In the genomic region with DNA sequence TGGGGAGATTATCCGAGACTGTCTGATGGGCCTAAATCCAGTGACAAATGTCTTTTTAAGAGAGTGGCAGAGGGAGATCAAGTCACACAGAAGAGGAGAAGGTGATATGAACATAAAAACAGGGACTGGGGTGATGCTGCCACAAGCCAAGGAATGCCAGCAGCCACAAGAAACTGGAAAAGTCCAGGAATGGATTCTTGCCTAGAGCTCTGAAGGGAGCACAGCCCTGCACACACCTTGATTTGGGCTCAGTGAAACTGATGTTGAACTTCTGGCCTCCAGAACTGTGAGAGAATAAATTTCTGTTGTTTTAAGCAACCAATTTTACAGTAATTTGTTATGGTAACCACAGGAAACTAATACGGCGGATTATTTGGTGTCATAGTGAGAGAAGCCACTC, we compare ENCODE assay signal across 29 cellular contexts. TPM values are rescaled to one million over a fixed set of nuclear protein-coding genes. Genes with fewer than 3 reads are reported as not detected.
"Had no signal": no experiment of that assay in that cellular context is flagged by ENCODE, and none has a peak within 500 bp of the region (broad histone marks: within the 10 kb centered on the region; RNA-seq: fewer than 3 reads in every experiment).

No MANE protein-coding gene starts in this region.

- H3K9me3 ChIP-seq: adrenal gland, body of pancreas, gastroesophageal sphincter had no signal

- H2AFZ ChIP-seq: hepatocyte had no signal

- H3K79me2 ChIP-seq: hepatocyte had no signal

- H3K27me3 Mint-ChIP-seq: activated CD4-positive, alpha-beta memory T cell treated with anti-CD3 and anti-CD28 coated beads for 36 hours; activated CD4-positive, alpha-beta T cell treated with anti-CD3 and anti-CD28 coated beads for 36 hours; activated T-helper 17 cell treated with anti-CD3 and anti-CD28 coated beads, Interleukin-2, amount 50 U/mL, for 72 hours; effector memory CD8-positive, alpha-beta T cell; T-cell had no signal

- H3K27ac Mint-ChIP-seq: activated CD4-positive, alpha-beta memory T cell treated with anti-CD3 and anti-CD28 coated beads for 36 hours; activated CD4-positive, alpha-beta T cell treated with anti-CD3 and anti-CD28 coated beads for 36 hours; activated CD4-positive, alpha-beta T cell treated with anti-CD3 and anti-CD28 coated beads, Interleukin-2, amount 10 ng/mL, durations not matched to agents 24 days and 14 days; activated naive CD4-positive, alpha-beta T cell treated with anti-CD3 and anti-CD28 coated beads for 36 hours; activated naive CD4-positive, alpha-beta T cell treated with anti-CD3 and anti-CD28 coated beads, Interleukin-2, amount 50 U/mL, for 72 hours; activated T-helper 17 cell treated with anti-CD3 and anti-CD28 coated beads, Interleukin-2, amount 50 U/mL, for 72 hours; T-cell; T-helper 1 cell treated with Interleukin-12 subunit alpha and Interleukin-12 subunit beta and Interleukin-4 antibody, amounts not matched to agents 30 μg/mL and 1 μg/mL, for 36 hours had no signal

- H3K27me3 ChIP-seq: adrenal gland, body of pancreas, gastroesophageal sphincter, hepatocyte had no signal

- ATAC-seq: activated CD4-positive, alpha-beta T cell treated with anti-CD3 and anti-CD28 coated beads for 36 hours; activated naive CD4-positive, alpha-beta T cell treated with anti-CD3 and anti-CD28 coated beads, Interleukin-2, amount 50 U/mL, for 72 hours; activated T-cell treated with anti-CD3 and anti-CD28 coated beads, Interleukin-2, amount 50 U/mL, for 4 hours; activated T-helper 17 cell treated with anti-CD3 and anti-CD28 coated beads, Interleukin-2, amount 50 U/mL, for 72 hours; body of pancreas; effector memory CD8-positive, alpha-beta T cell; gastroesophageal sphincter; heart right ventricle; T-cell had no signal

- H3K27ac ChIP-seq: adrenal gland, body of pancreas, epithelial cell of prostate, esophagus squamous epithelium, gastroesophageal sphincter, heart right ventricle, hepatocyte had no signal

- H3K4me3 Mint-ChIP-seq: activated CD4-positive, alpha-beta memory T cell treated with anti-CD3 and anti-CD28 coated beads for 36 hours; activated CD4-positive, alpha-beta T cell treated with anti-CD3 and anti-CD28 coated beads for 36 hours; activated CD4-positive, alpha-beta T cell treated with anti-CD3 and anti-CD28 coated beads, Interleukin-2, amount 10 ng/mL, durations not matched to agents 24 days and 14 days; activated naive CD4-positive, alpha-beta T cell treated with anti-CD3 and anti-CD28 coated beads for 36 hours; activated T-cell treated with anti-CD3 and anti-CD28 coated beads, Interleukin-2, amount 50 U/mL, for 4 hours; activated T-helper 17 cell treated with anti-CD3 and anti-CD28 coated beads, Interleukin-2, amount 50 U/mL, for 72 hours; effector memory CD8-positive, alpha-beta T cell; T-cell; T-helper 1 cell treated with Interleukin-12 subunit alpha and Interleukin-12 subunit beta and Interleukin-4 antibody, amounts not matched to agents 30 μg/mL and 1 μg/mL, for 36 hours had no signal

- DNase-seq: activated CD4-positive, alpha-beta memory T cell treated with anti-CD3 and anti-CD28 coated beads for 36 hours; activated CD4-positive, alpha-beta T cell treated with anti-CD3 and anti-CD28 coated beads for 36 hours; activated CD4-positive, alpha-beta T cell treated with anti-CD3 and anti-CD28 coated beads, Interleukin-2, amount 10 ng/mL, durations not matched to agents 24 days and 14 days; activated CD4-positive, CD25-positive, alpha-beta regulatory T cell; activated CD4-positive, CD25-positive, alpha-beta regulatory T cell treated with anti-CD3 and anti-CD28 coated beads, Interleukin-2, amount 50 U/mL, for 72 hours; activated CD8-positive, alpha-beta memory T cell treated with anti-CD3 and anti-CD28 coated beads for 24 hours; activated effector memory CD4-positive, alpha-beta T cell treated with Interleukin-2 at 50 U/mL for 16 hours; activated gamma-delta T cell treated with Interleukin-2 at 50 U/mL for 16 hours; activated naive CD4-positive, alpha-beta T cell treated with anti-CD3 and anti-CD28 coated beads for 36 hours; activated T-cell treated with anti-CD3 and anti-CD28 coated beads, Interleukin-2, amount 50 U/mL, for 4 hours; adrenal gland; amygdala; body of pancreas; caudate nucleus; cortex of kidney; dermis blood vessel endothelial cell; effector CD4-positive, alpha-beta T cell; effector memory CD8-positive, alpha-beta T cell; esophagus squamous epithelium; foreskin melanocyte; heart right ventricle; T-cell; T-helper 9 cell had no signal

- H3K4me2 ChIP-seq: hepatocyte had no signal

- H3K36me3 ChIP-seq: adrenal gland, esophagus squamous epithelium, heart right ventricle had no signal

- H3K4me1 ChIP-seq: adrenal gland, heart right ventricle had no signal

- H3K9me3 Mint-ChIP-seq: activated CD4-positive, alpha-beta memory T cell treated with anti-CD3 and anti-CD28 coated beads for 36 hours; activated T-helper 17 cell treated with anti-CD3 and anti-CD28 coated beads, Interleukin-2, amount 50 U/mL, for 72 hours; effector memory CD8-positive, alpha-beta T cell had no signal

- H3K4me1 Mint-ChIP-seq: activated T-helper 17 cell treated with anti-CD3 and anti-CD28 coated beads, Interleukin-2, amount 50 U/mL, for 72 hours had no signal

- H3K4me3 ChIP-seq: adrenal gland, body of pancreas, esophagus squamous epithelium, gastroesophageal sphincter, heart right ventricle, hepatocyte had no signal

- H3K36me3 Mint-ChIP-seq: activated CD4-positive, alpha-beta memory T cell treated with anti-CD3 and anti-CD28 coated beads for 36 hours; activated naive CD4-positive, alpha-beta T cell treated with anti-CD3 and anti-CD28 coated beads, Interleukin-2, amount 50 U/mL, for 72 hours; T-cell had no signal

RNA-seq across cellular contexts. Expression of a gene that starts 59.1 kb away (rescaled TPM):
- total RNA-seq: dermis blood vessel endothelial cell, hepatocyte had no signal
- polyA plus RNA-seq: hepatocyte had no signal
